11 cellular contexts compared by ENCODE assay signal in the genomic region with DNA sequence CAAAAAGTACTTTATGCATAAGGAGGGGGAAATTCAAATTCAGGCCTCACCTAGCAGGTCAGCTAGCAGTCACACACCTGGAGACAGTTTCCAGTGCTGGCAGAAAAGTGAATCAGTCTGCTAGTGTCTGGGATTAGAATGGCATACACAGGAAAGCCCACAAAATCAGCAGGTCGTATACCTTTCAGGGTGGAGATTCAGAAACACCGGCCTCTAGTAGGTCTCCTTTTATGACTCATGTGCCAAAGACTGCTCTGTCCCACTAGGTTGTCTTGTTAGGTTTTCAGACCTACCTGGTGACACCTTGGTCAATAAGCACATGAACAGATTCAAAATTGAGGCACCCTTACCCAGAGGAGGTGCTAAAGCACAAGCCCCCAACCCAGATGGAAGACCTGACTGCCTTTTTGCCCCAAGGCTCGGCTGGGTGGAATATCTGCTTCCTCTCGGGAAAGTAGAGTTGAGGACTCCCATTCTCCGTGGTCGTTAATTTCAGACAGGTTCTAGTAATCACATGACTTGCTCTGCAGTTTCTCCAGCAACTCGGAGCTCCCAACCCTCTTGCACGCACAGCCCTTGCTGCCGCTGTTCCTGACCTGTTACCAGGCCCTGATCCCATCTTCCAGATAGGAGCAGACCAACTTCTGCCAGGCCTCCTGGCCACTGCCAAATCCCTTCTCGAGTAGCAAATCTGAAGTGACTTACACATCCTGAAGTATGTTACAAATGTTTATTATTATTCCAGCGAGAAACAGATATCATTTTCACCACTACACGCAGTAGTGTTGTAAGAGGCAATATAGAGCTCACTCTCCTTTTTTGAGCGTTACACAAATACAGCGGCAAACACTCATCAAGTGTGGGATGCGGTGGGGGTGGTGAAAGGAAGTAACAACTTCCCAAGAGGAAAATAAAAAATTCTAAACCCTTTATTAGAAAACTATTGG. TPM values are rescaled to one million over a fixed set of nuclear protein-coding genes. Genes with fewer than 3 reads are reported as not detected.
DNase-seq lines count a peak whose midpoint lies in the region; ATAC-seq and TF ChIP-seq lines count a peak whose summit lies in the region.
"Had no signal": no experiment of that assay in that cellular context is flagged by ENCODE, and none has a peak within 500 bp of the region (broad histone marks: within the 10 kb centered on the region; RNA-seq: fewer than 3 reads in every experiment).

No MANE protein-coding gene starts in this region.

- H3K4me1 Mint-ChIP-seq in endodermal cell (peaks cover 29% of the 10 kb centered on the region), neural progenitor cell (peaks cover 39% of the 10 kb centered on the region)

- peaks cover 80% of the 10 kb centered on the region for H3K36me3 ChIP-seq in endodermal cell (ENCODE audit: control insufficient read depth, insufficient read depth, low read length)
- H3K36me3 ChIP-seq in neural progenitor cell, result peaks cover 1% of the 10 kb centered on the region
- no peaks in the 10 kb centered on the region for H3K36me3 ChIP-seq in transverse colon

- H3K4me2 ChIP-seq in neural progenitor cell, result no peak overlapping the region

- ATAC-seq in GM18867 (IDR thresholded peaks at IDR 0.05; ENCODE audit: unreplicated experiment) (peak; percentile 13), HG02870 (IDR thresholded peaks at IDR 0.05; ENCODE audit: unreplicated experiment) (peak; percentile 7), HG03139 (IDR thresholded peaks at IDR 0.05; ENCODE audit: unreplicated experiment) (no peak)

- H3K9me3 ChIP-seq in endodermal cell (ENCODE audit: control insufficient read depth, low read length) (peaks cover 8% of the 10 kb centered on the region), neural progenitor cell (ENCODE audit: low read depth) (no peaks in the 10 kb centered on the region), transverse colon (no peaks in the 10 kb centered on the region)

- peak overlapping the region; percentile 41 for H3K27ac Mint-ChIP-seq in endodermal cell
- H3K27ac Mint-ChIP-seq in neural progenitor cell, result peak overlapping the region; percentile 72

- H3K79me2 ChIP-seq in neural progenitor cell (ENCODE audit: low read depth), result peaks cover 59% of the 10 kb centered on the region

- H3K36me3 Mint-ChIP-seq in endodermal cell (ENCODE audit: low read depth), result peaks cover 72% of the 10 kb centered on the region
- H3K36me3 Mint-ChIP-seq in neural progenitor cell, result peaks cover 40% of the 10 kb centered on the region

- peaks cover 5% of the 10 kb centered on the region for H3F3A ChIP-seq in neural progenitor cell (ENCODE audit: low read depth)

- peaks cover 46% of the 10 kb centered on the region for H4K20me1 ChIP-seq in neural progenitor cell (ENCODE audit: low read depth)

- intact Hi-C loops in transverse colon (cut with DNase I; ENCODE audit: low total_unique reads), result no loop called here

- H3K27ac ChIP-seq in endodermal cell (ENCODE audit: low read depth, low read length) (no peak overlapping the region), neural progenitor cell (no peak overlapping the region), transverse colon (peak overlapping the region in 1 of 4 donors; percentile 80)

- H3K27me3 ChIP-seq in endodermal cell (ENCODE audit: control insufficient read depth, insufficient read depth, low read length, poor library complexity, severe bottlenecking) (no peaks in the 10 kb centered on the region), neural progenitor cell (no peaks in the 10 kb centered on the region), transverse colon (no peaks in the 10 kb centered on the region)

- no peak for TF ChIP-seq EP300 in transverse colon (IDR thresholded peaks at IDR 0.05; ENCODE audit: low read depth)

- H3K9ac ChIP-seq in endodermal cell (ENCODE audit: extremely low read depth, low read length, poor library complexity, severe bottlenecking) (no peak overlapping the region), neural progenitor cell (no peak overlapping the region)

- peaks cover 8% of the 10 kb centered on the region for H3K9me3 Mint-ChIP-seq in endodermal cell
- peaks cover 11% of the 10 kb centered on the region for H3K9me3 Mint-ChIP-seq in neural progenitor cell

- WGBS in endodermal cell (ENCODE audit: insufficient coverage in 1 of 2, insufficient read length in 1 of 2), 2 experiments, result 97% methylated on average over 10 to 14 of the region's 15 CpGs
- WGBS in transverse colon (ENCODE audit: low coverage in 1 of 2), 2 donors, result 86% methylated on average over 6 to 15 of the region's 15 CpGs

- no peak for TF ChIP-seq CTCF in endodermal cell (conservative IDR thresholded peaks at IDR 0.05)
- no peak for TF ChIP-seq CTCF in neural progenitor cell (IDR thresholded peaks at IDR 0.05)
- TF ChIP-seq CTCF in transverse colon (IDR thresholded peaks at IDR 0.05), result no peak

- H3K27me3 Mint-ChIP-seq in endodermal cell (ENCODE audit: insufficient read depth) (no peaks in the 10 kb centered on the region), neural progenitor cell (ENCODE audit: insufficient read depth, low read depth) (peaks cover 6% of the 10 kb centered on the region)

- TF ChIP-seq POLR2A in transverse colon (IDR thresholded peaks at IDR 0.05), result no peak

- no peak overlapping the region for H3K4me3 ChIP-seq in endodermal cell (ENCODE audit: low read length)
- no peak overlapping the region for H3K4me3 ChIP-seq in neural progenitor cell
- H3K4me3 ChIP-seq in transverse colon, result no peak overlapping the region

- DNase-seq in endodermal cell (no peak), neural progenitor cell (ENCODE audit: low spot score) (no peak), transverse colon (no peak), DMS53 (lab: John Stamatoyannopoulos, UW) (no peak)
- DNase-seq: activated CD4-positive, alpha-beta T cell treated with anti-CD3 and anti-CD28 coated beads for 48 hours; amniotic stem cell; DMS153; kidney had no signal

- no peak overlapping the region for H2AFZ ChIP-seq in neural progenitor cell (replicated peaks)

- in situ Hi-C loops in transverse colon (cut with MboI; ENCODE audit: low pct_ligation_motif_present in 1 of 4, low pct_unique_long_range_greater_than_20kb in 1 of 4, low sequenced_read_pairs in 3 of 4), result no loop called here

- H3K4me3 Mint-ChIP-seq in endodermal cell (no peak overlapping the region), neural progenitor cell (no peak overlapping the region)

- H3K4me1 ChIP-seq in endodermal cell (ENCODE audit: control insufficient read depth, insufficient read depth, low read length) (peaks cover 11% of the 10 kb centered on the region), neural progenitor cell (peaks cover 14% of the 10 kb centered on the region), transverse colon (peaks cover 0 to 16% (median 4%) of the 10 kb centered on the region in 4 donors)

RNA-seq across cellular contexts. Expression of a gene that starts 46.6 kb away (rescaled TPM):
- 10 to 100 TPM; 61.0 to 61.1 TPM for total RNA-seq in endodermal cell
- 33.8 TPM for polyA plus RNA-seq in endodermal cell (2013, experiment 1 of 2)
- polyA plus RNA-seq in endodermal cell (2013, experiment 2 of 2), result 30.0 TPM
- total RNA-seq in neural progenitor cell (ENCODE audit: low replicate concordance), result 30.5 and 34.5 TPM in 2 replicates
- total RNA-seq in transverse colon, result 1 to 10 TPM; 2.2 to 6.4 (median 4.4) TPM
